In the genomic region with DNA sequence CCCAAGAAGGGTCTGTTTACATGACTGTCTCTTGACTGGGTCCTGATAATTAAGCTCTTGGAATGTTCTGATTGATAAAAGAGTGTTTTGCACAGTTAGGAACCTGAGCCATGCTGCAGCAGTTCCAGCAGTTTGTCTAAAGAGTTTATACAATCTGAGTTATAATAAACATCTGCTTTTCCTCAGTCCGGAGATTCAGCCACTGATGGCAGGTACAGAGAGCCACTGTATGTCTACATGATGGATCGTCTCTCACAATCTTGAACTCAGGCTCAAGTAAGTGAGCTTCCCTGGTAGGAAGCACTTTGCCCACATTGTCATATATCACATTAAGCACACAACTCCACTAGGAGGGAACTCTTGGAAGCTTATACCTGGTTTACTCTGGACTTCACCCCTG, we compare ENCODE assay signal across 25 cellular contexts.
"Had no signal": no experiment of that assay in that cellular context is flagged by ENCODE, and none has a peak within 500 bp of the region (broad histone marks: within the 10 kb centered on the region; RNA-seq: fewer than 3 reads in every experiment).

No MANE protein-coding gene starts in this region.

- H3K4me3 Mint-ChIP-seq: immature natural killer cell, mesothelial cell of epicardium, naive B cell had no signal

- H3K4me1 ChIP-seq: esophagus muscularis mucosa, gastrocnemius medialis, heart right ventricle, left lung, lower lobe of right lung had no signal

- H3K4me1 Mint-ChIP-seq: immature natural killer cell, mesothelial cell of epicardium, naive B cell had no signal

- H3K36me3 ChIP-seq: gastrocnemius medialis had no signal

- H3K4me3 ChIP-seq: coronary artery, dorsolateral prefrontal cortex, esophagus muscularis mucosa, gastrocnemius medialis, heart right ventricle, left lung, lower lobe of right lung, mucosa of descending colon had no signal

- ATAC-seq: gastrocnemius medialis, heart right ventricle, left colon, left lung, left ventricle myocardium superior, lower lobe of right lung, mucosa of descending colon had no signal

- H3K27ac ChIP-seq: coronary artery, dorsolateral prefrontal cortex, esophagus muscularis mucosa, gastrocnemius medialis, heart right ventricle, left lung, lower lobe of right lung had no signal

- H3K36me3 Mint-ChIP-seq: immature natural killer cell, naive B cell had no signal

- DNase-seq: dermis blood vessel endothelial cell; dorsolateral prefrontal cortex; effector CD4-positive, alpha-beta T cell; effector memory CD4-positive, alpha-beta T cell; foreskin fibroblast; foreskin melanocyte; gastrocnemius medialis; glutamatergic neuron; head of caudate nucleus; heart right ventricle; hypothalamus; immature natural killer cell; islet precursor cell; kidney; kidney glomerular epithelial cell; left colon; left lung; left ventricle myocardium superior; lower lobe of right lung; mesendoderm; mucosa of descending colon; naive B cell had no signal

- H3K9me3 ChIP-seq: esophagus muscularis mucosa, gastrocnemius medialis, mucosa of descending colon had no signal

- H3K27me3 Mint-ChIP-seq: naive B cell had no signal

- H3K27ac Mint-ChIP-seq: immature natural killer cell, mesothelial cell of epicardium, naive B cell had no signal
